In the genomic region with DNA sequence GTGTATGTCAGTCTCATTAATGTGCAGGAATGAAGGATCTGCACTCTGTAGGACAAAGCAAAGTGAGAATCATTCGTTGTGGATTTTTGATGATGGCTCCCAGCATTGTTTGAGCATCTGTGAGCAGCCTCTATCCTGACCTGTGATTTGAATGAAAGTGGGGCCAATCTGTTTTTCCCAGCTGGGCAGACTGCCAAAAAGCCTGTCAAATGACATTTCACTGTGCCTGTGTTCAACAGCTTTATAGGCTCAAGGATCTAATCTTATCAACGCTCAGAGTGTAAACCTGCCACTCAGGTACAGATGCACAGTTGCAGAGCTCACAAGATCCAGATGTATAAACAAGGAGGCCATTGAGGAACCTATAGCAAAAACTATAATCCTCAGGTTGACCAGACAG, we compare ENCODE assay signal across 17 cellular contexts.
DNase-seq lines count a peak whose midpoint lies in the region; ATAC-seq and TF ChIP-seq lines count a peak whose summit lies in the region.
"Had no signal": no experiment of that assay in that cellular context is flagged by ENCODE, and none has a peak within 500 bp of the region (broad histone marks: within the 10 kb centered on the region; RNA-seq: fewer than 3 reads in every experiment).

No MANE protein-coding gene starts in this region.

- H3K27ac ChIP-seq in dorsolateral prefrontal cortex (peak overlapping the region in 48 of 59 donors; percentile 2 to 83 (median 56)), temporal lobe (ENCODE audit: low read depth, low read length) (peak overlapping the region; percentile 17)
- H3K27ac ChIP-seq: C4-2B, epithelial cell of prostate, ovary, SK-N-MC had no signal

- peaks cover 0 to 4% (median 0%) of the 10 kb centered on the region in 45 donors for H3K27me3 ChIP-seq in dorsolateral prefrontal cortex
- H3K27me3 ChIP-seq: ovary had no signal

- peak overlapping the region in 1 of 59 donors; percentile 9 for H3K4me3 ChIP-seq in dorsolateral prefrontal cortex
- H3K4me3 ChIP-seq: ovary, SK-N-MC had no signal

- no peak overlapping the region for H3K27ac Mint-ChIP-seq in immature natural killer cell
- H3K27ac Mint-ChIP-seq: activated CD8-positive, alpha-beta T cell treated with anti-CD3 and anti-CD28 coated beads for 36 hours; activated T-helper 17 cell treated with anti-CD3 and anti-CD28 coated beads, Interleukin-2, amount 50 U/mL, for 72 hours had no signal

- H3K36me3 Mint-ChIP-seq in immature natural killer cell, result no peaks in the 10 kb centered on the region

- no peak overlapping the region for H3K4me3 Mint-ChIP-seq in immature natural killer cell
- H3K4me3 Mint-ChIP-seq: activated CD8-positive, alpha-beta T cell treated with anti-CD3 and anti-CD28 coated beads for 36 hours; activated T-helper 17 cell treated with anti-CD3 and anti-CD28 coated beads, Interleukin-2, amount 50 U/mL, for 72 hours had no signal

- no peaks in the 10 kb centered on the region for H3K4me1 Mint-ChIP-seq in immature natural killer cell
- H3K4me1 Mint-ChIP-seq: activated T-helper 17 cell treated with anti-CD3 and anti-CD28 coated beads, Interleukin-2, amount 50 U/mL, for 72 hours had no signal

- no peak for TF ChIP-seq CTCF in dorsolateral prefrontal cortex (IDR thresholded peaks at IDR 0.05 in 54 of 56, conservative IDR thresholded peaks at IDR 0.05 in 2 of 56; ENCODE audit: low read depth in 1 of 56, partially characterized antibody in 56 of 56)

- DNase-seq in NCI-H1092 treated with DMSO at 0.1 percent for 48 hours (lab: John Stamatoyannopoulos, UW), result peak; percentile 21
- DNase-seq in NCI-H526 treated with DMSO at 0.1 percent for 48 hours (lab: John Stamatoyannopoulos, UW), result peak; percentile 81
- DNase-seq in dorsolateral prefrontal cortex, result peak in 4 of 10 donors; percentile 12 to 68 (median 44)
- no peak for DNase-seq in AG08396 (ENCODE audit: low spot score)
- no peak for DNase-seq in immature natural killer cell
- DNase-seq: activated CD8-positive, alpha-beta T cell treated with anti-CD3 and anti-CD28 coated beads for 36 hours; HCEC 1CT; islet precursor cell; NCI-H1930; ovary; stimulated activated naive CD4-positive, alpha-beta T cell treated with Interleukin-2 at 50 U/mL for 16 hours had no signal

- ATAC-seq in HG03457 (IDR thresholded peaks at IDR 0.05; ENCODE audit: unreplicated experiment), result no peak
- ATAC-seq: activated CD8-positive, alpha-beta T cell treated with anti-CD3 and anti-CD28 coated beads for 36 hours; activated T-helper 17 cell treated with anti-CD3 and anti-CD28 coated beads, Interleukin-2, amount 50 U/mL, for 72 hours had no signal

- H3K9me3 Mint-ChIP-seq in immature natural killer cell, result no peaks in the 10 kb centered on the region
- H3K9me3 Mint-ChIP-seq: activated CD8-positive, alpha-beta T cell treated with anti-CD3 and anti-CD28 coated beads for 36 hours; activated T-helper 17 cell treated with anti-CD3 and anti-CD28 coated beads, Interleukin-2, amount 50 U/mL, for 72 hours had no signal

- intact Hi-C loops in dorsolateral prefrontal cortex (cut with DNase I), result loop anchor here in 1 of 2 donors (5.0 kb wide), 2 partner anchors 75 to 80 kb away; no protein-coding TSS in a partner anchor

- H3K27me3 Mint-ChIP-seq in immature natural killer cell (ENCODE audit: low read depth in 3 of 3), result peaks cover 0 to 7% (median 3%) of the 10 kb centered on the region in 3 donors
- H3K27me3 Mint-ChIP-seq: activated CD8-positive, alpha-beta T cell treated with anti-CD3 and anti-CD28 coated beads for 36 hours had no signal

Comparison
In these comparisons a context has a peak if more than half of its experiments do, and no peak if none do; other contexts are left out.
1. DNase-seq: peak in NCI-H1092 treated with DMSO at 0.1 percent for 48 hours (single experiment) and NCI-H526 treated with DMSO at 0.1 percent for 48 hours (single experiment); none in AG08396 (single experiment) and immature natural killer cell (0 of 3).